Comparison of ENCODE assay signal across 1 cellular context in genomic region chr20:49184084-49184501, GRCh38.
A peak's percentile ranks its signal among the peaks of the same experiment; 100 is the strongest.
TF ChIP-seq lines count a peak whose summit lies in the region.
"Not testable (repeated sequence)": the region's sequence is repeated elsewhere in the genome, so short reads cannot be mapped to it uniquely, and the experiment has no call there.

No MANE protein-coding gene starts in this region.

TF ChIP-seq in HepG2, 621 proteins besides CTCF, POLR2A, EP300 and RAD21 (continues in another document):
- 0 out of 2 replicates have a peak, but pooled peaks have one; percentile 59 for TF ChIP-seq FOXO4 (CRISPR knock-in tag; conservative IDR thresholded peaks at IDR 0.05)
- TF ChIP-seq PAF1 (CRISPR knock-in tag; IDR thresholded peaks at IDR 0.05): peak; percentile 64; the same call in 1 of the 2 replicates
- TF ChIP-seq ZNF230 (CRISPR knock-in tag; IDR thresholded peaks at IDR 0.05): 0 out of 2 replicates have a peak, but pooled peaks have one; percentile 75
- TF ChIP-seq NR2C2 (CRISPR knock-in tag; IDR thresholded peaks at IDR 0.05; ENCODE audit: borderline replicate concordance): peak; percentile 40; the same call in 1 of the 2 replicates
- TF ChIP-seq ZBTB38 (CRISPR knock-in tag; IDR thresholded peaks at IDR 0.05): peak; percentile 28; the same call in 1 of the 2 replicates
- peak; percentile 49; the same call in 1 of the 2 replicates for TF ChIP-seq ZSCAN29 (CRISPR knock-in tag; conservative IDR thresholded peaks at IDR 0.05)
- TF ChIP-seq SNAI1 (CRISPR knock-in tag; IDR thresholded peaks at IDR 0.05; ENCODE audit: borderline replicate concordance): 0 out of 2 replicates have a peak, but pooled peaks have one; percentile 64
- TF ChIP-seq ZNF362 (CRISPR knock-in tag; IDR thresholded peaks at IDR 0.05; ENCODE audit: borderline replicate concordance): peak; percentile 62; the same call in 1 of the 2 replicates
- peak; percentile 79 for TF ChIP-seq BHLHE40 (IDR thresholded peaks at IDR 0.05; ENCODE audit: low read length)
- TF ChIP-seq MTA1 (CRISPR knock-in tag; IDR thresholded peaks at IDR 0.05; ENCODE audit: borderline replicate concordance): 0 out of 2 replicates have a peak, but pooled peaks have one; percentile 19
- 0 out of 2 replicates have a peak, but pooled peaks have one; percentile 57 for TF ChIP-seq RARG (CRISPR knock-in tag; IDR thresholded peaks at IDR 0.05; ENCODE audit: low read depth)
- peak in 1 of 2 experiments; percentile 50; a peak in 2 of 4 replicates for TF ChIP-seq HMGXB4 (CRISPR knock-in tag; IDR thresholded peaks at IDR 0.05; ENCODE audit: borderline replicate concordance in 1 of 2, low read depth in 1 of 2)
- TF ChIP-seq PITX1 (CRISPR knock-in tag; IDR thresholded peaks at IDR 0.05): 0 out of 2 replicates have a peak, but pooled peaks have one; percentile 17
- TF ChIP-seq STAT6 (CRISPR knock-in tag; IDR thresholded peaks at IDR 0.05; ENCODE audit: borderline replicate concordance): 0 out of 2 replicates have a peak, but pooled peaks have one; percentile 18
- TF ChIP-seq ZMYM3 (CRISPR knock-in tag; IDR thresholded peaks at IDR 0.05): 0 out of 2 replicates have a peak, but pooled peaks have one; percentile 17
- TF ChIP-seq MIER3 (CRISPR knock-in tag; IDR thresholded peaks at IDR 0.05; ENCODE audit: borderline replicate concordance): 0 out of 2 replicates have a peak, but pooled peaks have one; percentile 22
- peak; percentile 39; the same call in 1 of the 2 replicates for TF ChIP-seq SALL1 (CRISPR knock-in tag; IDR thresholded peaks at IDR 0.05)
- peak; percentile 28; the same call in 1 of the 2 replicates for TF ChIP-seq KDM5B (CRISPR knock-in tag; IDR thresholded peaks at IDR 0.05; ENCODE audit: borderline replicate concordance)
- 0 out of 2 replicates have a peak, but pooled peaks have one; percentile 28 for TF ChIP-seq ARID4A (CRISPR knock-in tag; IDR thresholded peaks at IDR 0.05; ENCODE audit: borderline replicate concordance)
- TF ChIP-seq ZFX (CRISPR knock-in tag; IDR thresholded peaks at IDR 0.05; ENCODE audit: low read depth): peak; percentile 24; the same call in 1 of the 2 replicates
- 0 out of 2 replicates have a peak, but pooled peaks have one; percentile 43 for TF ChIP-seq BORCS8-MEF2B (CRISPR knock-in tag; IDR thresholded peaks at IDR 0.05)
- TF ChIP-seq ARNTL (CRISPR knock-in tag; IDR thresholded peaks at IDR 0.05): peak; percentile 44; the same call in 1 of the 2 replicates
- TF ChIP-seq ZNF251 (CRISPR knock-in tag; IDR thresholded peaks at IDR 0.05): 0 out of 2 replicates have a peak, but pooled peaks have one; percentile 64
- peak; percentile 21; the same call in 1 of the 2 replicates for TF ChIP-seq ZNF574 (CRISPR knock-in tag; IDR thresholded peaks at IDR 0.05)
- not testable (repeated sequence) for TF ChIP-seq MAZ (IDR thresholded peaks at IDR 0.05; ENCODE audit: borderline replicate concordance, low read depth, low read length); ATF7 (IDR thresholded peaks at IDR 0.05)
- TF ChIP-seq MAZ (CRISPR knock-in tag; IDR thresholded peaks at IDR 0.05; ENCODE audit: low read depth): 0 out of 2 replicates have a peak, but pooled peaks have one; percentile 29
- TF ChIP-seq ARID5B (CRISPR knock-in tag; IDR thresholded peaks at IDR 0.05): 0 out of 2 replicates have a peak, but pooled peaks have one; percentile 0
- 0 out of 2 replicates have a peak, but pooled peaks have one; percentile 50 for TF ChIP-seq ZNF543 (CRISPR knock-in tag; IDR thresholded peaks at IDR 0.05)
- TF ChIP-seq ZNF276 (CRISPR knock-in tag; IDR thresholded peaks at IDR 0.05; ENCODE audit: low read depth): peak; percentile 78
- TF ChIP-seq ATF7 (CRISPR knock-in tag; IDR thresholded peaks at IDR 0.05): 0 out of 2 replicates have a peak, but pooled peaks have one; percentile 35
- TF ChIP-seq KLF16 (CRISPR knock-in tag; IDR thresholded peaks at IDR 0.05): 0 out of 4 replicates have a peak, but pooled peaks of 1 of the 2 experiments have one; percentile 10
- 0 out of 2 replicates have a peak, but pooled peaks have one; percentile 4 for TF ChIP-seq SIN3A (IDR thresholded peaks at IDR 0.05; ENCODE audit: borderline replicate concordance, low read depth, low read length)
- peak; percentile 21; the same call in 1 of the 2 replicates for TF ChIP-seq TBX2 (CRISPR knock-in tag; IDR thresholded peaks at IDR 0.05; ENCODE audit: borderline replicate concordance)
- TF ChIP-seq CAMTA2 (CRISPR knock-in tag; IDR thresholded peaks at IDR 0.05; ENCODE audit: borderline replicate concordance): peak; percentile 71; the same call in 1 of the 2 replicates
